25 cellular contexts compared by ENCODE assay signal in genomic region chr7:44970521-44971051, GRCh38. TPM values are rescaled to one million over a fixed set of nuclear protein-coding genes. Genes with fewer than 3 reads are reported as not detected.
A peak's percentile ranks its signal among the peaks of the same experiment; 100 is the strongest.
DNase-seq lines count a peak whose midpoint lies in the region; ATAC-seq and TF ChIP-seq lines count a peak whose summit lies in the region.
"Had no signal": no experiment of that assay in that cellular context is flagged by ENCODE, and none has a peak within 500 bp of the region (broad histone marks: within the 10 kb centered on the region; RNA-seq: fewer than 3 reads in every experiment).

No MANE protein-coding gene starts in this region.

- H3K27ac Mint-ChIP-seq in activated T-cell treated with anti-CD3 and anti-CD28 coated beads, Interleukin-2, amount 50 U/mL, for 72 hours, result peak overlapping the region; percentile 77
- H3K27ac Mint-ChIP-seq in endodermal cell, result no peak overlapping the region
- peak overlapping the region; percentile 31 for H3K27ac Mint-ChIP-seq in stimulated activated naive CD8-positive, alpha-beta T cell treated with anti-CD3 and anti-CD28 coated beads, Interleukin-15, Interleukin-2, amounts not matched to agents 100 ng/mL and 50 ng/mL, for 24 hours

- no peak overlapping the region for H3K9ac ChIP-seq in endodermal cell (ENCODE audit: extremely low read depth, low read length, poor library complexity, severe bottlenecking)

- peaks cover 19 to 40% of the 10 kb centered on the region in 2 donors for H3K36me3 Mint-ChIP-seq in activated T-cell treated with anti-CD3 and anti-CD28 coated beads, Interleukin-2, amount 50 U/mL, for 72 hours (ENCODE audit: insufficient read depth in 2 of 2)
- H3K36me3 Mint-ChIP-seq in activated T-cell treated with anti-CD3 and anti-CD28 coated beads, Interleukin-2, amount 50 U/mL, for 4 hours (ENCODE audit: insufficient read depth), result peaks cover 19% of the 10 kb centered on the region
- H3K36me3 Mint-ChIP-seq in endodermal cell (ENCODE audit: low read depth), result no peaks in the 10 kb centered on the region
- H3K36me3 Mint-ChIP-seq in stimulated activated naive CD8-positive, alpha-beta T cell treated with anti-CD3 and anti-CD28 coated beads, Interleukin-15, Interleukin-2, amounts not matched to agents 100 ng/mL and 50 ng/mL, for 24 hours (ENCODE audit: low read depth), result peaks cover 85% of the 10 kb centered on the region
- H3K36me3 Mint-ChIP-seq: natural killer cell had no signal

- TF ChIP-seq CTCF in endodermal cell (conservative IDR thresholded peaks at IDR 0.05) (no peak), lower leg skin (IDR thresholded peaks at IDR 0.05) (no peak)

- 89 to 90% methylated on average over 8 to 18 of the region's 18 CpGs for WGBS in endodermal cell (ENCODE audit: insufficient coverage in 1 of 2, insufficient read length in 1 of 2), 2 experiments
- 88 to 91% methylated on average over 18 of the region's 18 CpGs for WGBS in lower leg skin, 2 donors

- H3K4me3 ChIP-seq in H7 (ENCODE audit: insufficient read depth, low read depth, low read length), result no peak overlapping the region
- no peak overlapping the region for H3K4me3 ChIP-seq in endodermal cell (ENCODE audit: low read length)
- H3K4me3 ChIP-seq in lower leg skin (ENCODE audit: low read depth, poor library complexity, severe bottlenecking), result no peak overlapping the region
- H3K4me3 ChIP-seq: BLaER1 treated with 17β-estradiol and CSF1 and Interleukin-3, amounts not matched to agents 10 nM and 100 nM; breast epithelium; hepatocyte; mucosa of descending colon; uterus had no signal

- TF ChIP-seq POLR2A in lower leg skin (IDR thresholded peaks at IDR 0.05), result no peak

- no peak overlapping the region for H3K4me3 Mint-ChIP-seq in activated T-cell treated with anti-CD3 and anti-CD28 coated beads, Interleukin-2, amount 50 U/mL, for 72 hours
- no peak overlapping the region for H3K4me3 Mint-ChIP-seq in activated T-cell treated with anti-CD3 and anti-CD28 coated beads, Interleukin-2, amount 50 U/mL, for 4 hours
- H3K4me3 Mint-ChIP-seq in endodermal cell, result no peak overlapping the region
- no peak overlapping the region for H3K4me3 Mint-ChIP-seq in stimulated activated naive CD8-positive, alpha-beta T cell treated with anti-CD3 and anti-CD28 coated beads, Interleukin-15, Interleukin-2, amounts not matched to agents 100 ng/mL and 50 ng/mL, for 24 hours
- H3K4me3 Mint-ChIP-seq: natural killer cell had no signal

- H3K4me1 ChIP-seq in endodermal cell (ENCODE audit: control insufficient read depth, insufficient read depth, low read length), result no peaks in the 10 kb centered on the region
- H3K4me1 ChIP-seq: breast epithelium, uterus had no signal

- no peaks in the 10 kb centered on the region for H3K27me3 Mint-ChIP-seq in activated T-cell treated with anti-CD3 and anti-CD28 coated beads, Interleukin-2, amount 50 U/mL, for 72 hours (ENCODE audit: low read depth)
- H3K27me3 Mint-ChIP-seq in activated T-cell treated with anti-CD3 and anti-CD28 coated beads, Interleukin-2, amount 50 U/mL, for 4 hours (ENCODE audit: low read depth), result no peaks in the 10 kb centered on the region
- no peaks in the 10 kb centered on the region for H3K27me3 Mint-ChIP-seq in endodermal cell (ENCODE audit: insufficient read depth)
- no peaks in the 10 kb centered on the region for H3K27me3 Mint-ChIP-seq in stimulated activated naive CD8-positive, alpha-beta T cell treated with anti-CD3 and anti-CD28 coated beads, Interleukin-15, Interleukin-2, amounts not matched to agents 100 ng/mL and 50 ng/mL, for 24 hours

- H3K27ac ChIP-seq in endodermal cell (ENCODE audit: low read depth, low read length), result no peak overlapping the region
- H3K27ac ChIP-seq: breast epithelium, epithelial cell of prostate, hepatocyte, uterus had no signal

- ATAC-seq in activated T-cell treated with anti-CD3 and anti-CD28 coated beads, Interleukin-2, amount 50 U/mL, for 72 hours (replicated peaks in 1 of 2), result no peak
- no peak for ATAC-seq in activated T-cell treated with anti-CD3 and anti-CD28 coated beads, Interleukin-2, amount 50 U/mL, for 4 hours
- ATAC-seq: left cardiac atrium, natural killer cell had no signal

- H3K9me3 Mint-ChIP-seq in activated T-cell treated with anti-CD3 and anti-CD28 coated beads, Interleukin-2, amount 50 U/mL, for 72 hours, result no peaks in the 10 kb centered on the region
- no peaks in the 10 kb centered on the region for H3K9me3 Mint-ChIP-seq in activated T-cell treated with anti-CD3 and anti-CD28 coated beads, Interleukin-2, amount 50 U/mL, for 4 hours
- no peaks in the 10 kb centered on the region for H3K9me3 Mint-ChIP-seq in endodermal cell
- H3K9me3 Mint-ChIP-seq in stimulated activated naive CD8-positive, alpha-beta T cell treated with anti-CD3 and anti-CD28 coated beads, Interleukin-15, Interleukin-2, amounts not matched to agents 100 ng/mL and 50 ng/mL, for 24 hours, result no peaks in the 10 kb centered on the region
- H3K9me3 Mint-ChIP-seq: natural killer cell had no signal

- DNase-seq in activated T-cell treated with anti-CD3 and anti-CD28 coated beads, Interleukin-2, amount 50 U/mL, for 72 hours, result peak in 1 of 2 donors; percentile 11
- no peak for DNase-seq in activated T-cell treated with anti-CD3 and anti-CD28 coated beads, Interleukin-2, amount 50 U/mL, for 4 hours
- DNase-seq in H7 (peak; percentile 26), endodermal cell (peak; percentile 39), lower leg skin (ENCODE audit: low spot score in 2 of 2) (no peak), activated gamma-delta T cell treated with Interleukin-2 at 50 U/mL for 16 hours (no peak)
- DNase-seq: amniotic stem cell; effector CD4-positive, alpha-beta T cell; HCEC 1CT; left cardiac atrium; mammary epithelial cell; natural killer cell; NCI-H1930; NCI-H2171 treated with DMSO at 0.1 percent for 48 hours; NCI-H510A; occipital lobe; stimulated activated naive CD4-positive, alpha-beta T cell; uterus had no signal

- H3K4me1 Mint-ChIP-seq in activated T-cell treated with anti-CD3 and anti-CD28 coated beads, Interleukin-2, amount 50 U/mL, for 72 hours (ENCODE audit: low read depth), result peaks cover 41% of the 10 kb centered on the region
- H3K4me1 Mint-ChIP-seq in activated T-cell treated with anti-CD3 and anti-CD28 coated beads, Interleukin-2, amount 50 U/mL, for 4 hours (ENCODE audit: low read depth), result peaks cover 17% of the 10 kb centered on the region
- no peaks in the 10 kb centered on the region for H3K4me1 Mint-ChIP-seq in endodermal cell
- H3K4me1 Mint-ChIP-seq in stimulated activated naive CD8-positive, alpha-beta T cell treated with anti-CD3 and anti-CD28 coated beads, Interleukin-15, Interleukin-2, amounts not matched to agents 100 ng/mL and 50 ng/mL, for 24 hours (ENCODE audit: low read depth), result peaks cover 41% of the 10 kb centered on the region

- no peaks in the 10 kb centered on the region for H3K9me3 ChIP-seq in endodermal cell (ENCODE audit: control insufficient read depth, low read length)
- H3K9me3 ChIP-seq: BLaER1 treated with 17β-estradiol and CSF1 and Interleukin-3, amounts not matched to agents 10 nM and 100 nM; breast epithelium; mucosa of descending colon; uterus had no signal

- no peaks in the 10 kb centered on the region for H3K27me3 ChIP-seq in H7 (ENCODE audit: control insufficient read depth, insufficient read depth, low read length)
- H3K27me3 ChIP-seq in endodermal cell (ENCODE audit: control insufficient read depth, insufficient read depth, low read length, poor library complexity, severe bottlenecking), result no peaks in the 10 kb centered on the region
- H3K27me3 ChIP-seq: BLaER1 treated with 17β-estradiol and CSF1 and Interleukin-3, amounts not matched to agents 10 nM and 100 nM; breast epithelium; hepatocyte; uterus had no signal

- H3K36me3 ChIP-seq in H7 (replicated peaks; ENCODE audit: control insufficient read depth, insufficient read depth, low read length) (no peaks in the 10 kb centered on the region), endodermal cell (ENCODE audit: control insufficient read depth, insufficient read depth, low read length) (no peaks in the 10 kb centered on the region)
- H3K36me3 ChIP-seq: breast epithelium, uterus had no signal

- intact Hi-C loops in lower leg skin (cut with DNase I; ENCODE audit: low total_unique reads), result no loop called here

RNA-seq across cellular contexts. Expression of gene MYO1G, which starts 8.2 kb away (rescaled TPM):
- 100 to 1,000 TPM; 595 to 606 TPM for total RNA-seq in activated T-cell treated with anti-CD3 and anti-CD28 coated beads, Interleukin-2, amount 50 U/mL, for 72 hours
- 100 to 1,000 TPM; 120 to 205 (median 143) TPM for total RNA-seq in activated T-cell treated with anti-CD3 and anti-CD28 coated beads, Interleukin-2, amount 50 U/mL, for 4 hours
- total RNA-seq in H7 (2014; rRNA removed; shearing (Covaris generic)), result not detected in 2 replicates
- total RNA-seq in endodermal cell, result under 1 TPM; 0.11 to 0.33 TPM
- polyA plus RNA-seq in endodermal cell (2013, experiment 1 of 2), result 0.07 TPM
- 0.12 TPM for polyA plus RNA-seq in endodermal cell (2013, experiment 2 of 2)
- total RNA-seq in lower leg skin, result 1 to 10 TPM; 1.1 to 3.0 (median 2.2) TPM
- total RNA-seq: RPMI7951 had no signal
- polyA plus RNA-seq: hepatocyte had no signal

RNA-seq across cellular contexts. Expression of gene CCM2, which starts 29.4 kb away (rescaled TPM):
- total RNA-seq in activated T-cell treated with anti-CD3 and anti-CD28 coated beads, Interleukin-2, amount 50 U/mL, for 72 hours, result 100 to 1,000 TPM in 1 of 2 donors, 10 to 100 TPM in 1; 94.2 to 109 TPM
- total RNA-seq in activated T-cell treated with anti-CD3 and anti-CD28 coated beads, Interleukin-2, amount 50 U/mL, for 4 hours, result 10 to 100 TPM; 35.9 to 38.2 (median 36.6) TPM
- total RNA-seq in H7 (2014; rRNA removed; shearing (Covaris generic)), result 42.4 and 43.9 TPM in 2 replicates
- 10 to 100 TPM; 37.4 to 38.1 TPM for total RNA-seq in endodermal cell
- 36.7 TPM for polyA plus RNA-seq in endodermal cell (2013, experiment 1 of 2)
- 40.5 TPM for polyA plus RNA-seq in endodermal cell (2013, experiment 2 of 2)
- total RNA-seq in lower leg skin, result 10 to 100 TPM; 25.1 to 45.7 (median 32.6) TPM

Comparison
In these comparisons a context has a peak if more than half of its experiments do, and no peak if none do; other contexts are left out.
1. DNase-seq: peak in H7 (single experiment) and endodermal cell (single experiment); none in activated T-cell treated with anti-CD3 and anti-CD28 coated beads, Interleukin-2, amount 50 U/mL, for 4 hours (single experiment), lower leg skin (0 of 2) and activated gamma-delta T cell treated with Interleukin-2 at 50 U/mL for 16 hours (single experiment).
2. RNA of gene MYO1G, which starts 8.2 kb away (total RNA-seq): 595 to 606 TPM in activated T-cell treated with anti-CD3 and anti-CD28 coated beads, Interleukin-2, amount 50 U/mL, for 72 hours and 120 to 205 TPM in activated T-cell treated with anti-CD3 and anti-CD28 coated beads, Interleukin-2, amount 50 U/mL, for 4 hours; 1.1 to 3.0 TPM in lower leg skin, 0.11 to 0.33 TPM in endodermal cell and not detected in H7; every median in the first group is over 10 times any median in the second.